ENCODE assay signal across 1 cellular context in the genomic region with DNA sequence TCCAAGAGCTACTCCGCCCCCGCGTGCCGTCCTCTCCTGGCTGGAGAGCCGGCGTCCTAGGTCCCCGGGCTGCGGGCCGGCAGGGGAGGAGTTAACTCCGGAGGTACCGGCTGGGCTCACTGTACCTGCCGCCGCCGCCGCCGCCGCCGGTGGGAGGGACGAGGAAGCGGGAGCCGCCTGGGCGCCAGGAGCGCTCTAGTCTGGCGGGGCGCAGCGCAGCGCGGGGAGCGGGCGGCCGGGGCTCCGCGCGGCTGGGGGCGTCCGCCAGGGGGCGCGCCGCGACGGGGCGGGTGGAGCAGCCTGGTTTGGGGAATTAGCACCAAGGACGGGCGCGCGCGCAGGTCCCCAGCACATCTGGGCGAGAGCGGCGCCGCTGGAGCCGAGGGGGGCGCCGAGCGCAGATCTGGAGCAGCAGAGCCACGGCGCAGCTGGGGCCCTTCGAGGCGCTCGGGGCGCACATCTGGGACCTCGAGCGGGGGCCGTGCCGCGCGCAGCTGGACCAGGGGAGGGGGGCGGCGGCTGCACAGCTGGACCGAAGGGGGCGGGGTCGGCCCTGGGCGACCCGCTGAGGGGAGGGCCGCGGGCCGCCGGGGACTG.
A peak's percentile ranks its signal among the peaks of the same experiment; 100 is the strongest.
TF ChIP-seq lines count a peak whose summit lies in the region.

Gene NXPH3, plus strand, starts transcription at position 348 of the 597 bp plus-strand sequence. CDS start 349 bp downstream, outside the sequence.

TF ChIP-seq in GM12878, 131 proteins besides CTCF, POLR2A, EP300 and RAD21 (continued from another document and continues in another):
- TF ChIP-seq FOXK2 (IDR thresholded peaks at IDR 0.05) (no peak), POLR2AphosphoS2 (IDR thresholded peaks at IDR 0.05; ENCODE audit: low read depth, low read length) (no peak), SIX5 (IDR thresholded peaks at IDR 0.05; ENCODE audit: low read depth, low read length, severe bottlenecking) (no peak), ZBTB40 (IDR thresholded peaks at IDR 0.05; ENCODE audit: borderline replicate concordance) (no peak), RELA (IDR thresholded peaks at IDR 0.05; ENCODE audit: borderline replicate concordance, partially characterized antibody) (no peak), EED (IDR thresholded peaks at IDR 0.05; ENCODE audit: low read depth) (no peak), TCF12 (IDR thresholded peaks at IDR 0.05; ENCODE audit: low read depth, low read length) (no peak), YY1 (IDR thresholded peaks at IDR 0.05; ENCODE audit: low read depth, low read length) (0 out of 2 replicates have a peak, but pooled peaks have one; percentile 23), MXI1 (IDR thresholded peaks at IDR 0.05; ENCODE audit: low read depth, low read length) (no peak), CUX1 (IDR thresholded peaks at IDR 0.05; ENCODE audit: insufficient replicate concordance, low read depth, low read length) (no peak), ZNF274 (IDR thresholded peaks at IDR 0.05; ENCODE audit: insufficient read depth, insufficient read length) (no peak), ATF2 (IDR thresholded peaks at IDR 0.05; ENCODE audit: low read length) (no peak), FOS (IDR thresholded peaks at IDR 0.05; ENCODE audit: borderline replicate concordance, extremely low read depth, insufficient read length) (no peak), USF2 (IDR thresholded peaks at IDR 0.05; ENCODE audit: borderline replicate concordance, low read depth, low read length) (no peak), CBX3 (IDR thresholded peaks at IDR 0.05; ENCODE audit: borderline replicate concordance, low read depth) (no peak), TCF3 (IDR thresholded peaks at IDR 0.05; ENCODE audit: borderline replicate concordance, insufficient read depth, low read depth, low read length) (no peak), SUPT20H (IDR thresholded peaks at IDR 0.05; ENCODE audit: borderline replicate concordance, control insufficient read depth, low read depth, low read length) (no peak), STAT3 (IDR thresholded peaks at IDR 0.05; ENCODE audit: low read depth, low read length) (no peak), ZNF622 (IDR thresholded peaks at IDR 0.05) (no peak), ZSCAN29 (IDR thresholded peaks at IDR 0.05) (no peak), YBX1 (IDR thresholded peaks at IDR 0.05) (no peak), SPI1 (IDR thresholded peaks at IDR 0.05; ENCODE audit: borderline replicate concordance, insufficient read depth, low read depth, low read length) (no peak), FOXM1 (IDR thresholded peaks at IDR 0.05; ENCODE audit: low read depth, low read length) (no peak), BHLHE40 (IDR thresholded peaks at IDR 0.05; ENCODE audit: borderline replicate concordance in 1 of 2, low read depth in 2 of 2, low read length in 1 of 2) (peak in 1 of 2 experiments; percentile 48; a peak in 2 of 4 replicates), PKNOX1 (IDR thresholded peaks at IDR 0.05) (no peak), RFX5 (IDR thresholded peaks at IDR 0.05; ENCODE audit: low read depth, low read length) (no peak), IRF5 (IDR thresholded peaks at IDR 0.05; ENCODE audit: borderline replicate concordance) (no peak), GABPA (IDR thresholded peaks at IDR 0.05; ENCODE audit: low read depth) (no peak), DPF2 (IDR thresholded peaks at IDR 0.05) (peak; percentile 31; the same call in 1 of the 2 replicates), RUNX3 (IDR thresholded peaks at IDR 0.05; ENCODE audit: low read length) (no peak), KLF5 (IDR thresholded peaks at IDR 0.05; ENCODE audit: partially characterized antibody) (no peak)
- TF ChIP-seq, protein P1, sequence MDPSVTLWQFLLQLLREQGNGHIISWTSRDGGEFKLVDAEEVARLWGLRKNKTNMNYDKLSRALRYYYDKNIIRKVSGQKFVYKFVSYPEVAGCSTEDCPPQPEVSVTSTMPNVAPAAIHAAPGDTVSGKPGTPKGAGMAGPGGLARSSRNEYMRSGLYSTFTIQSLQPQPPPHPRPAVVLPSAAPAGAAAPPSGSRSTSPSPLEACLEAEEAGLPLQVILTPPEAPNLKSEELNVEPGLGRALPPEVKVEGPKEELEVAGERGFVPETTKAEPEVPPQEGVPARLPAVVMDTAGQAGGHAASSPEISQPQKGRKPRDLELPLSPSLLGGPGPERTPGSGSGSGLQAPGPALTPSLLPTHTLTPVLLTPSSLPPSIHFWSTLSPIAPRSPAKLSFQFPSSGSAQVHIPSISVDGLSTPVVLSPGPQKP (IDR thresholded peaks at IDR 0.05; ENCODE audit: low read depth, low read length), result no peak
- TF ChIP-seq, protein P2, sequence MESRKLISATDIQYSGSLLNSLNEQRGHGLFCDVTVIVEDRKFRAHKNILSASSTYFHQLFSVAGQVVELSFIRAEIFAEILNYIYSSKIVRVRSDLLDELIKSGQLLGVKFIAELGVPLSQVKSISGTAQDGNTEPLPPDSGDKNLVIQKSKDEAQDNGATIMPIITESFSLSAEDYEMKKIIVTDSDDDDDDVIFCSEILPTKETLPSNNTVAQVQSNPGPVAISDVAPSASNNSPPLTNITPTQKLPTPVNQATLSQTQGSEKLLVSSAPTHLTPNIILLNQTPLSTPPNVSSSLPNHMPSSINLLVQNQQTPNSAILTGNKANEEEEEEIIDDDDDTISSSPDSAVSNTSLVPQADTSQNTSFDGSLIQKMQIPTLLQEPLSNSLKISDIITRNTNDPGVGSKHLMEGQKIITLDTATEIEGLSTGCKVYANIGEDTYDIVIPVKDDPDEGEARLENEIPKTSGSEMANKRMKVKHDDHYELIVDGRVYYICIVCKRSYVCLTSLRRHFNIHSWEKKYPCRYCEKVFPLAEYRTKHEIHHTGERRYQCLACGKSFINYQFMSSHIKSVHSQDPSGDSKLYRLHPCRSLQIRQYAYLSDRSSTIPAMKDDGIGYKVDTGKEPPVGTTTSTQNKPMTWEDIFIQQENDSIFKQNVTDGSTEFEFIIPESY (IDR thresholded peaks at IDR 0.05), result peak; percentile 58; the same call in 1 of the 2 replicates
- TF ChIP-seq, protein P3, sequence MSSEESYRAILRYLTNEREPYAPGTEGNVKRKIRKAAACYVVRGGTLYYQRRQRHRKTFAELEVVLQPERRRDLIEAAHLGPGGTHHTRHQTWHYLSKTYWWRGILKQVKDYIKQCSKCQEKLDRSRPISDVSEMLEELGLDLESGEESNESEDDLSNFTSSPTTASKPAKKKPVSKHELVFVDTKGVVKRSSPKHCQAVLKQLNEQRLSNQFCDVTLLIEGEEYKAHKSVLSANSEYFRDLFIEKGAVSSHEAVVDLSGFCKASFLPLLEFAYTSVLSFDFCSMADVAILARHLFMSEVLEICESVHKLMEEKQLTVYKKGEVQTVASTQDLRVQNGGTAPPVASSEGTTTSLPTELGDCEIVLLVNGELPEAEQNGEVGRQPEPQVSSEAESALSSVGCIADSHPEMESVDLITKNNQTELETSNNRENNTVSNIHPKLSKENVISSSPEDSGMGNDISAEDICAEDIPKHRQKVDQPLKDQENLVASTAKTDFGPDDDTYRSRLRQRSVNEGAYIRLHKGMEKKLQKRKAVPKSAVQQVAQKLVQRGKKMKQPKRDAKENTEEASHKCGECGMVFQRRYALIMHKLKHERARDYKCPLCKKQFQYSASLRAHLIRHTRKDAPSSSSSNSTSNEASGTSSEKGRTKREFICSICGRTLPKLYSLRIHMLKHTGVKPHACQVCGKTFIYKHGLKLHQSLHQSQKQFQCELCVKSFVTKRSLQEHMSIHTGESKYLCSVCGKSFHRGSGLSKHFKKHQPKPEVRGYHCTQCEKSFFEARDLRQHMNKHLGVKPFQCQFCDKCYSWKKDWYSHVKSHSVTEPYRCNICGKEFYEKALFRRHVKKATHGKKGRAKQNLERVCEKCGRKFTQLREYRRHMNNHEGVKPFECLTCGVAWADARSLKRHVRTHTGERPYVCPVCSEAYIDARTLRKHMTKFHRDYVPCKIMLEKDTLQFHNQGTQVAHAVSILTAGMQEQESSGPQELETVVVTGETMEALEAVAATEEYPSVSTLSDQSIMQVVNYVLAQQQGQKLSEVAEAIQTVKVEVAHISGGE (CRISPR knock-in tag; IDR thresholded peaks at IDR 0.05), result no peak
